Comparison of ENCODE assay signal across 11 cellular contexts in the genomic region with DNA sequence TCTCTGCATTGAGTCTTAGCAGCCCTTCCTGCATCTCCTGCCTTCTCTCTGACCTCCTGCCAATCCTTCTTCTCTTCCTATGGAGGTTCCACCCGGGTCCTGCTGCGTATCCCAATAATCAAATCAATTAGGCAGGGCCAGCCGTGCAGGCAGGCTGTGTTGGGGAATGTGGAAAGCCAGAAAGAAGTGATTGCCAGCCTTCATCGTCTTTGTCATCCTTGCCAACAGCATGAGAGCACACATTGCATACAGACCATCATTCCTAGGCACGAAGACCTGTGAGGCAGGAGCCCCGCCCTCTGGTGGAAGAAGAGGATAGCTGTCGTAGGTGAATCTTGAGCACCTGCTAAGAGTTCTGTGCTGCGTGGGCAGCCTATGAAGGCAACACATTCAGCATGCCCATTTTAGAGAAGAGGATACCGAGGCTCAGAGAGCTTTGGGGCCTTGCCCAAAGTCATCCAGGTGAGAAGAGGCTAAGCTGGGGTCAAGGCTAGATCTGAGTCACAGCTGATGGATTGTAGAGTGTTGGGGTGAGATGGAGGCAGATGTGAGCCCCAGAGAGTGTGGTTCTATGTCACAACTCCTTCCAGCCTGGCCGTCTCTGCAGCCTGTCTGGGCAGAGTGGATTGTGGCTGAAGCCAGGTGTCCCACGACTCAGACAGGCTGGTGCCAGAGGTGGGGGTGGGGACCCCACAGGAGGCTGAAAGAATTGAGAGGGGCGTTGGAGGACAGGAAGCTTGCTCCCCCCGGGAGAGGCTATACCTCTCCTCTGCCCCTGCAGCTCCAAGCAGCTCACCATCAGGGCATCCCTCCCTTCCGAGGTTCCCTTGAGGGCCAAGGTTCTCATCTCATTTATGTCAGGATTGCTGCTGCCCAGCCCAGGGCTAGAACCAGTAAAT. TPM values are rescaled to one million over a fixed set of nuclear protein-coding genes. Genes with fewer than 3 reads are reported as not detected.
A peak's percentile ranks its signal among the peaks of the same experiment; 100 is the strongest.
DNase-seq lines count a peak whose midpoint lies in the region; ATAC-seq and TF ChIP-seq lines count a peak whose summit lies in the region.
"Had no signal": no experiment of that assay in that cellular context is flagged by ENCODE, and none has a peak within 500 bp of the region (broad histone marks: within the 10 kb centered on the region; RNA-seq: fewer than 3 reads in every experiment).

No MANE protein-coding gene starts in this region.

- no peaks in the 10 kb centered on the region for H3K9me2 ChIP-seq in SU-DHL-6 (replicated peaks; ENCODE audit: insufficient read depth, low read length)

- H4K20me1 ChIP-seq in SU-DHL-6 (ENCODE audit: low read depth, low read length), result no peaks in the 10 kb centered on the region; the same call in 1 of the 2 replicates

- no peak overlapping the region for H3K4me3 Mint-ChIP-seq in natural killer cell
- H3K4me3 Mint-ChIP-seq: T-helper 2 cell treated with Interferon-gamma antibody and Interleukin-4, amounts not matched to agents 5 μg/mL and 100 μg/mL, for 36 hours had no signal

- intact Hi-C loops in left colon (cut with DNase I, micrococcal nuclease) (no loop called here), natural killer cell (cut with micrococcal nuclease) (no loop called here)

- DNase-seq in G401 (ENCODE audit: low spot score) (peak; percentile 63), left colon (no peak), natural killer cell (no peak), pons (ENCODE audit: low spot score) (no peak)
- no peak for DNase-seq in effector memory CD4-positive, alpha-beta T cell
- DNase-seq in activated T-cell treated with anti-CD3 and anti-CD28 coated beads, Interleukin-2, amount 50 U/mL, for 1 hour, result no peak
- DNase-seq: anterior cingulate cortex, retina had no signal

- H3K9me3 Mint-ChIP-seq in natural killer cell, result no peaks in the 10 kb centered on the region
- H3K9me3 Mint-ChIP-seq: T-helper 2 cell treated with Interferon-gamma antibody and Interleukin-4, amounts not matched to agents 5 μg/mL and 100 μg/mL, for 36 hours had no signal

- H3K4me1 Mint-ChIP-seq in natural killer cell, result no peaks in the 10 kb centered on the region

- H3K4me3 ChIP-seq in SU-DHL-6 (ENCODE audit: insufficient read depth, low read length, poor library complexity, severe bottlenecking), result no peak overlapping the region
- H3K4me3 ChIP-seq in effector memory CD4-positive, alpha-beta T cell (ENCODE audit: insufficient read depth, low read depth, low read length, poor library complexity, severe bottlenecking), result no peak overlapping the region

- TF ChIP-seq CTCF in SU-DHL-6 (IDR thresholded peaks at IDR 0.05; ENCODE audit: insufficient read depth, low read length, poor library complexity, severe bottlenecking), result peak; percentile 67
- TF ChIP-seq CTCF in natural killer cell (IDR thresholded peaks at IDR 0.05), result no peak

- no peaks in the 10 kb centered on the region for H3K4me1 ChIP-seq in effector memory CD4-positive, alpha-beta T cell (ENCODE audit: control insufficient read depth, insufficient read depth, low read length, poor library complexity, severe bottlenecking)

- H3K79me2 ChIP-seq in SU-DHL-6 (ENCODE audit: insufficient read depth, low read length), result no peaks in the 10 kb centered on the region

- H2AFZ ChIP-seq in SU-DHL-6 (ENCODE audit: low read depth, low read length, severe bottlenecking), result no peak overlapping the region

- H3F3A ChIP-seq in SU-DHL-6 (ENCODE audit: insufficient read depth), result no peaks in the 10 kb centered on the region

- H3K27me3 Mint-ChIP-seq in natural killer cell (ENCODE audit: low read depth in 2 of 2), result peaks cover 4 to 28% of the 10 kb centered on the region in 2 donors

- H3K36me3 Mint-ChIP-seq in natural killer cell, result no peaks in the 10 kb centered on the region

- no peaks in the 10 kb centered on the region for H3K36me3 ChIP-seq in SU-DHL-6 (ENCODE audit: low read length)
- H3K36me3 ChIP-seq in effector memory CD4-positive, alpha-beta T cell (ENCODE audit: control insufficient read depth, insufficient read depth, low read length), result no peaks in the 10 kb centered on the region

- H3K27me3 ChIP-seq in SU-DHL-6 (ENCODE audit: low read length), result no peaks in the 10 kb centered on the region
- H3K27me3 ChIP-seq in effector memory CD4-positive, alpha-beta T cell (replicated peaks; ENCODE audit: control insufficient read depth, insufficient read depth, low read length, poor library complexity, severe bottlenecking), result no peaks in the 10 kb centered on the region

- peak; percentile 43 for ATAC-seq in GM19468 (IDR thresholded peaks at IDR 0.05; ENCODE audit: extremely low read depth, unreplicated experiment)
- peak; percentile 54 for ATAC-seq in left colon
- ATAC-seq in natural killer cell, result no peak

- in situ Hi-C loops in G401 (cut with HindIII; ENCODE audit: low sequenced_read_pairs), result no loop called here

- H3K9me3 ChIP-seq in SU-DHL-6 (ENCODE audit: insufficient read depth, low read length), result no peaks in the 10 kb centered on the region
- H3K9me3 ChIP-seq in effector memory CD4-positive, alpha-beta T cell (ENCODE audit: control insufficient read depth, low read length), result no peaks in the 10 kb centered on the region

- no peak overlapping the region for H3K27ac Mint-ChIP-seq in natural killer cell
- H3K27ac Mint-ChIP-seq: T-helper 2 cell treated with Interferon-gamma antibody and Interleukin-4, amounts not matched to agents 5 μg/mL and 100 μg/mL, for 36 hours had no signal

- H3K4me2 ChIP-seq in SU-DHL-6 (ENCODE audit: low read depth, low read length, poor library complexity, severe bottlenecking), result no peak overlapping the region

- no peak overlapping the region for H3K9ac ChIP-seq in SU-DHL-6 (ENCODE audit: low read length)

- no peak overlapping the region for H3K27ac ChIP-seq in SU-DHL-6 (ENCODE audit: low read depth, low read length)
- no peak overlapping the region for H3K27ac ChIP-seq in effector memory CD4-positive, alpha-beta T cell (ENCODE audit: insufficient read depth, low read length, poor library complexity, severe bottlenecking)

RNA-seq across cellular contexts. Expression of a gene that starts 12.7 kb away (rescaled TPM):
- total RNA-seq in G401 (2014; rRNA removed; shearing (Covaris generic)), result 0.37 and 2.6 TPM in 2 replicates
- total RNA-seq in left colon, result 1 to 10 TPM; 2.2 to 6.7 TPM
- under 1 TPM in 2 of 3 donors, not detected in 1; 0.07 to 0.23 TPM for total RNA-seq in natural killer cell

Comparison
In these comparisons a context has a peak if more than half of its experiments do, and no peak if none do; other contexts are left out.
1. ATAC-seq: peak in GM19468 (single experiment) and left colon (single experiment); none in natural killer cell (0 of 3).